ENCODE assay signal across 8 cellular contexts in genomic region chr3:49132437-49133225, GRCh38. TPM values are rescaled to one million over a fixed set of nuclear protein-coding genes. Genes with fewer than 3 reads are reported as not detected.
DNase-seq lines count a peak whose midpoint lies in the region; ATAC-seq and TF ChIP-seq lines count a peak whose summit lies in the region.

Gene LAMB2, minus strand, starts transcription at chr3:49133050. Its CDS starts 183 bp downstream, at chr3:49132867.

- no peak for TF ChIP-seq POLR2A in testis (IDR thresholded peaks at IDR 0.05)

- H3K79me1 ChIP-seq in H9 (ENCODE audit: insufficient read depth, low read depth, low read length, poor library complexity, severe bottlenecking) = no peaks in the 10 kb centered on the region

- no peak within 1 kb of the TSS for H2AK5ac ChIP-seq in H9 (ENCODE audit: insufficient read length, low read length)

- no peak within 1 kb of the TSS for H4K91ac ChIP-seq in H9 (ENCODE audit: insufficient read length, low read depth, low read length)

- H3K23me2 ChIP-seq in H9 (ENCODE audit: insufficient read length, low read depth, low read length, poor library complexity, severe bottlenecking) = peaks cover 15% of the 10 kb centered on the region

- H4K8ac ChIP-seq in H9 (replicated peaks; ENCODE audit: insufficient read length, low read depth, low read length) = no peak within 1 kb of the TSS

- H4K20me1 ChIP-seq in H9 (ENCODE audit: control insufficient read depth, insufficient read depth, insufficient read length) = no peaks in the 10 kb centered on the region

- peaks cover 5% of the 10 kb centered on the region for H3K27me3 Mint-ChIP-seq in H9 (ENCODE audit: low read depth)

- H3K4me3 Mint-ChIP-seq in H9 = peak within 1 kb of the TSS; percentile 83 to 93

- H3K27ac Mint-ChIP-seq in H9 = peak within 1 kb of the TSS in 2 of 3 experiments; percentile 79 to 98; a peak in 6 of 7 replicates

- H3K36me3 Mint-ChIP-seq in H9 (ENCODE audit: insufficient read depth in 1 of 3, low read depth in 3 of 3) = peaks cover 0 to 6% (median 5%) of the 10 kb centered on the region in 3 experiments; a peak in 2 of 7 replicates

- no peak within 1 kb of the TSS for H2BK20ac ChIP-seq in H9 (ENCODE audit: low read depth, low read length, poor library complexity, severe bottlenecking)

- H3K4me1 Mint-ChIP-seq in H9 = peaks cover 8 to 12% of the 10 kb centered on the region in 2 experiments; a peak in 3 of 4 replicates

- DNase-seq in H9 = peak; percentile 82
- DNase-seq in RWPE2 (ENCODE audit: low spot score) = no peak
- peak; percentile 78 for DNase-seq in epithelial cell of esophagus (ENCODE audit: low read depth)
- peak; percentile 70 for DNase-seq in medulla oblongata (ENCODE audit: extremely low spot score)
- peak; percentile 92 for DNase-seq in testis
- DNase-seq in GM20000 (ENCODE audit: low spot score) = no peak
- DNase-seq in HUDEP-2 (lab: John Stamatoyannopoulos, UW; ENCODE audit: unreplicated experiment in 76 of 76) = no peak

- intact Hi-C loops in testis (cut with DNase I; ENCODE audit: low total_unique reads) = no loop called here

- no peaks in the 10 kb centered on the region for H3K9me3 ChIP-seq in H9 (ENCODE audit: control insufficient read depth, low read depth, low read length)
- no peaks in the 10 kb centered on the region for H3K9me3 ChIP-seq in RWPE2 (ENCODE audit: severe bottlenecking)
- H3K9me3 ChIP-seq in testis = no peaks in the 10 kb centered on the region

- no peak within 1 kb of the TSS for H3K23ac ChIP-seq in H9 (ENCODE audit: insufficient read length, low read depth, low read length)

- H3K9ac ChIP-seq in H9 (ENCODE audit: extremely low read depth, insufficient read length, low read length) = peak within 1 kb of the TSS; percentile 59

- peak within 1 kb of the TSS; percentile 97 for H3K4me2 ChIP-seq in H9 (ENCODE audit: insufficient read depth, insufficient read length, low read length)

- no peaks in the 10 kb centered on the region for H3K79me2 ChIP-seq in H9 (ENCODE audit: insufficient read depth, low read length)

- peak; percentile 17; the same call in 1 of the 3 replicates for ATAC-seq in RWPE2 (ENCODE audit: low read depth)
- no peak for ATAC-seq in HG02852 (IDR thresholded peaks at IDR 0.05; ENCODE audit: unreplicated experiment)

- no peak within 1 kb of the TSS for H2BK15ac ChIP-seq in H9 (ENCODE audit: low read depth, low read length)

- H2BK5ac ChIP-seq in H9 (ENCODE audit: insufficient read length, low read length) = no peak within 1 kb of the TSS

- H2BK120ac ChIP-seq in H9 (ENCODE audit: low read depth, low read length, poor library complexity, severe bottlenecking) = no peak within 1 kb of the TSS

- H4K5ac ChIP-seq in H9 (ENCODE audit: insufficient read length, low read depth, low read length) = no peak within 1 kb of the TSS

- H3K27me3 ChIP-seq in H9 (ENCODE audit: insufficient read depth, low read length) = no peaks in the 10 kb centered on the region
- no peaks in the 10 kb centered on the region for H3K27me3 ChIP-seq in RWPE2 (ENCODE audit: insufficient read depth, poor library complexity, severe bottlenecking)
- no peaks in the 10 kb centered on the region for H3K27me3 ChIP-seq in testis

- H3K27ac ChIP-seq in H9 (ENCODE audit: insufficient read length, low read depth, low read length) = no peak within 1 kb of the TSS
- H3K27ac ChIP-seq in RWPE2 (ENCODE audit: poor library complexity, severe bottlenecking) = no peak within 1 kb of the TSS
- peak within 1 kb of the TSS; percentile 80 for H3K27ac ChIP-seq in testis

- peak within 1 kb of the TSS; percentile 88 for H3K14ac ChIP-seq in H9 (ENCODE audit: insufficient read depth, low read length)

- peak within 1 kb of the TSS; percentile 25 for H3K4me3 ChIP-seq in RWPE2 (ENCODE audit: severe bottlenecking)
- peak within 1 kb of the TSS; percentile 80 for H3K4me3 ChIP-seq in epithelial cell of esophagus (ENCODE audit: low read length)
- H3K4me3 ChIP-seq in testis = peak within 1 kb of the TSS; percentile 64 to 81

- peak within 1 kb of the TSS; percentile 72 for H3K18ac ChIP-seq in H9 (ENCODE audit: insufficient read length, low read depth, low read length)

- H3K56ac ChIP-seq in H9 (ENCODE audit: insufficient read length, low read depth, low read length) = no peak within 1 kb of the TSS

- H2AFZ ChIP-seq in H9 (ENCODE audit: low read length) = peak within 1 kb of the TSS; percentile 87

- TF ChIP-seq CTCF in H9 (conservative IDR thresholded peaks at IDR 0.05) (0 out of 3 replicates have a peak, but pooled peaks have one; percentile 11), RWPE2 (IDR thresholded peaks at IDR 0.05; ENCODE audit: poor library complexity, severe bottlenecking) (no peak), epithelial cell of esophagus (IDR thresholded peaks at IDR 0.05; ENCODE audit: insufficient read depth, low read depth, low read length, missing control alignments) (peak; percentile 13), testis (IDR thresholded peaks at IDR 0.05) (no peak), GM20000 (IDR thresholded peaks at IDR 0.05; ENCODE audit: extremely low read depth, missing control alignments) (no peak)

- H3K9me3 Mint-ChIP-seq in H9 = no peaks in the 10 kb centered on the region

- no CpG with 5 or more reads among the region's 28 CpGs for WGBS in H9 (ENCODE audit: extremely low coverage, insufficient read length, low lambda C conversion rate)
- 1 to 13% methylated on average over 23 to 28 of the region's 28 CpGs for WGBS in testis, 2 donors

- peaks cover 2% of the 10 kb centered on the region; the same call in 1 of the 2 replicates for H3K4me1 ChIP-seq in H9 (ENCODE audit: insufficient read depth, low read length)
- H3K4me1 ChIP-seq in RWPE2 (ENCODE audit: insufficient read depth, poor library complexity, severe bottlenecking) = no peaks in the 10 kb centered on the region
- peaks cover 30% of the 10 kb centered on the region for H3K4me1 ChIP-seq in testis

- H2BK12ac ChIP-seq in H9 (ENCODE audit: insufficient read length, low read depth, low read length) = no peak within 1 kb of the TSS

- H3T11ph ChIP-seq in H9 (ENCODE audit: low read length) = no peak within 1 kb of the TSS

- no peak within 1 kb of the TSS for H3K4ac ChIP-seq in H9 (ENCODE audit: low read depth, low read length)

- H3K36me3 ChIP-seq in RWPE2 (ENCODE audit: low read depth) (no peaks in the 10 kb centered on the region), testis (ENCODE audit: low read depth, missing control alignments) (no peaks in the 10 kb centered on the region)

RNA-seq across cellular contexts. Expression of gene LAMB2, which starts in this region (rescaled TPM):
- total RNA-seq in H9 (2021) (121 and 130 TPM in 2 replicates), testis (100 to 1,000 TPM; 336 to 503 TPM)
- 276 TPM for polyA plus RNA-seq in testis (ENCODE audit: insufficient read depth, low read depth, low replicate concordance)

Comparison
In these comparisons a context has a peak if more than half of its experiments do, and no peak if none do; other contexts are left out.
1. DNase-seq: peak in H9 (single experiment), epithelial cell of esophagus (single experiment), medulla oblongata (single experiment) and testis (single experiment); none in RWPE2 (single experiment), GM20000 (single experiment) and HUDEP-2 (0 of 76).
2. H3K27ac ChIP-seq: peak in testis (2 of 2); none in H9 (single experiment) and RWPE2 (single experiment).
3. CTCF ChIP-seq: peak in H9 (single experiment) and epithelial cell of esophagus (single experiment); none in RWPE2 (single experiment), testis (0 of 3) and GM20000 (single experiment).
4. H3K4me3 ChIP-seq: peak in every context shown above with its lines; median percentile 80 in epithelial cell of esophagus; 72 in testis; 25 in RWPE2.